Comparison of ENCODE assay signal across 19 cellular contexts in the genomic region with DNA sequence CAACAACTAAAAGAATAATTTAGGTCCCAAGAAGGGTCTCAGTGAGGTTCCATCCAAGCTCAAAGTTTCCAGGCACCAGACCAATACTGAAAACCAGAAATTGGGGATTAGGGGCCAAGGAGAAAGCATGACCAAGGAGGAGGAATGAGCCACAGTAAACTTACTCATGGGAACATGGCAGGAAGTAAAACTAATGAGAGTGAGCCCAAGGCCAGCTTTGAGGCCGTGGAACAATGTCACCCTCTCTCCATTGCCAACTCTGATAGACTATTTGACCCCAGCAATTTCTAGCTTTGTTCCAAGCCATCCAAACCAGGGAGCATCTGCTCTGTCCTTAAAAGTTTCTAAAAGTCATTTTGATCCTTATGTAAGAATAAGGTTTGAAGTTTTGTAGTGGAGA.
"Had no signal": no experiment of that assay in that cellular context is flagged by ENCODE, and none has a peak within 500 bp of the region (broad histone marks: within the 10 kb centered on the region; RNA-seq: fewer than 3 reads in every experiment).

No MANE protein-coding gene starts in this region.

- H3K9me3 ChIP-seq: Peyer's patch had no signal

- H3K36me3 ChIP-seq: Peyer's patch had no signal

- H3K4me3 ChIP-seq: Peyer's patch had no signal

- H3K27ac ChIP-seq: Peyer's patch, RWPE1 had no signal

- H3K4me1 ChIP-seq: Peyer's patch had no signal

- DNase-seq: activated B cell treated with CpG ODN at 0.5 μM for 24 hours; activated CD4-positive, alpha-beta memory T cell treated with anti-CD3 and anti-CD28 coated beads for 36 hours; activated CD4-positive, alpha-beta T cell treated with anti-CD3 and anti-CD28 coated beads, Interleukin-2, amount 10 ng/mL, durations not matched to agents 7 days and 5 days; activated CD8-positive, alpha-beta memory T cell treated with anti-CD3 and anti-CD28 coated beads for 24 hours; activated gamma-delta T cell; activated naive CD4-positive, alpha-beta T cell treated with anti-CD3 and anti-CD28 coated beads for 36 hours; activated T-cell treated with anti-CD3 and anti-CD28 coated beads for 4 hours; activated T-cell treated with anti-CD3 and anti-CD28 coated beads, Interleukin-2, amount 50 U/mL, for 48 hours; KG1; NCI-H1105 treated with DMSO at 0.1 percent for 48 hours; NCI-H1436 treated with DMSO at 0.1 percent for 48 hours; NCI-H187; NCI-H2081; NCI-H510A treated with DMSO at 0.1 percent for 48 hours; NCI-H69; Peyer's patch; SHP77 treated with DMSO at 0.1 percent for 48 hours had no signal

- H3K27me3 ChIP-seq: Peyer's patch had no signal

- ATAC-seq: activated T-helper 17 cell treated with anti-CD3 and anti-CD28 coated beads, Interleukin-2, amount 50 U/mL, for 72 hours had no signal
